In the genomic region with DNA sequence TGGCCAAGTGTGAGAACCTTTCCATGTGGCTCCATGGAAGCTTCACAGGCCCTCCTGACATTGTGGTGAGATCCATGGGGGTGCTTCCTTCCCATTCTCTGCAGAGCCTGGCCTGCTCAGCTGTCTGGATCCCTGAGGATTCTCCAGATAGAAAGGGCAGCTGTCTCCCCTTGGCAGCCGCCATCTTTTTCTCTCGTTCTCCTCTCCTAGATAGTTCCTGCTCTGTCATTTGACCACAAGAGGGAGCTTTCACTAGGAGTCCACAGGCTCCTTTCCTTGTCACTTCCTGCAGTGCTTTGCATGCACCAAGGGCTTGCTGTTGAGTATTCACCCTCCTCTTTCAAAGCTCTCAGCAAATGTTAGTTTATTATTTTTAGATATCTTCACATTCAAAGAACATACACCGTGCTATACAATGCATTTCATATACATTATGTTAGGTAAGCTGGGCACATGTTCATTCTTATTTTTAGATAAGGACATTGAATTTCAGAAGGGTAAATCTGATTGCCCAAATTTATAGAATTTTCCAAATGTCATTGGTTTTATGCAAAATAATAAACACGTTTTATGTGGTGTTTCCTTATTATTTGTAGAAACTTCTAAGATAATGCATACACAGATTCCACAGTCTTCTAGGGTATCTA, we compare ENCODE assay signal across 8 cellular contexts.
A peak's percentile ranks its signal among the peaks of the same experiment; 100 is the strongest.
DNase-seq lines count a peak whose midpoint lies in the region; ATAC-seq, FAIRE-seq and TF ChIP-seq lines count a peak whose summit lies in the region.

No MANE protein-coding gene starts in this region.

- ATAC-seq in A549 (peak; percentile 97 to 99), GM12878 (peak; percentile 82), GM18858 (IDR thresholded peaks at IDR 0.05; ENCODE audit: unreplicated experiment) (no peak)

- peak; percentile 49 for TF ChIP-seq CTCF in A549 (IDR thresholded peaks at IDR 0.05)
- no peak for TF ChIP-seq CTCF in GM10248 (IDR thresholded peaks at IDR 0.05; ENCODE audit: control extremely low read depth, extremely low read depth, low read depth, missing control alignments)
- peak; percentile 19 to 56 (median 41); a peak in 4 of 6 replicates for TF ChIP-seq CTCF in GM12878 (IDR thresholded peaks at IDR 0.05 in 2 of 3, conservative IDR thresholded peaks at IDR 0.05 in 1 of 3; ENCODE audit: control insufficient read depth in 2 of 3, extremely low read depth in 1 of 3, insufficient read depth in 1 of 3, low read depth in 3 of 3, low read length in 3 of 3)
- peak in 4 of 7 experiments; percentile 16 to 32 (median 28) for TF ChIP-seq CTCF in stomach (IDR thresholded peaks at IDR 0.05)

- in situ Hi-C loops in GM12878 (cut with MboI), result no loop called here

- H3K4me2 ChIP-seq in A549 (no peak overlapping the region), GM12878 (ENCODE audit: control insufficient read depth, insufficient read depth) (no peak overlapping the region)

- no peaks in the 10 kb centered on the region for H4K20me1 ChIP-seq in GM12878 (ENCODE audit: control insufficient read depth, insufficient read depth)

- H3K27ac ChIP-seq in A549 (peak overlapping the region in 1 of 2 experiments; percentile 68; a peak in 2 of 6 replicates), GM12878 (ENCODE audit: control insufficient read depth, insufficient read depth) (no peak overlapping the region), stomach (no peak overlapping the region)

- H3K36me3 ChIP-seq in GM12878 (ENCODE audit: control insufficient read depth in 2 of 2, insufficient read depth in 2 of 2, low read length in 1 of 2), result no peaks in the 10 kb centered on the region
- H3K36me3 ChIP-seq in stomach, result peaks cover 3 to 24% (median 16%) of the 10 kb centered on the region in 4 donors

- H3K9me3 ChIP-seq in A549 (no peaks in the 10 kb centered on the region), GM12878 (replicated peaks; ENCODE audit: control insufficient read depth, insufficient read depth, low read length) (no peaks in the 10 kb centered on the region), stomach (no peaks in the 10 kb centered on the region)

- POLR2A ChIA-PET in A549 (lab: Yijun Ruan, JAX) (no interaction called here), GM10248 (lab: Yijun Ruan, JAX) (no interaction called here), GM12878 (lab: Charles Lee) (no interaction called here)

- no peaks in the 10 kb centered on the region for H3K27me3 ChIP-seq in GM12878 (replicated peaks in 1 of 2; ENCODE audit: control insufficient read depth in 2 of 2, insufficient read depth in 2 of 2, low read length in 1 of 2)
- no peaks in the 10 kb centered on the region for H3K27me3 ChIP-seq in stomach

- DNase-seq in A549 (ENCODE audit: low read depth in 1 of 2, low spot score in 1 of 2), result peak; percentile 50 to 76
- DNase-seq in GM10248 (ENCODE audit: extremely low spot score), result peak; percentile 22
- DNase-seq in HuH-7.5 (ENCODE audit: low spot score), result peak; percentile 12
- DNase-seq in NOMO-1 treated with DMSO at 0.1 percent for 48 hours (lab: John Stamatoyannopoulos, UW; ENCODE audit: unreplicated experiment), result peak; percentile 68
- DNase-seq in GM12878 (ENCODE audit: low read depth, low spot score), result peak; percentile 11
- DNase-seq in stomach, result no peak

- CTCF ChIA-PET in A549 (lab: Yijun Ruan, JAX) (interaction anchor here (0.8 to 2.2 kb wide), 8 partner anchors 10 to 308 kb away, joined by 3 to 11 read pairs (median 3); a partner anchor contains a TSS), GM10248 (lab: Yijun Ruan, JAX) (interaction anchor here (0.8 to 4.1 kb wide), 8 partner anchors 13 to 278 kb away, joined by 3 to 28 read pairs (median 4); no protein-coding TSS in a partner anchor), GM12878 (lab: Yijun Ruan, JAX) (interaction anchor here (0.6 to 4.7 kb wide), 16 partner anchors 11 to 254 kb away, joined by 3 to 26 read pairs (median 4); no protein-coding TSS in a partner anchor)

- no peak overlapping the region for H3K9ac ChIP-seq in GM12878 (ENCODE audit: control insufficient read depth, insufficient read depth, low read length)

- TF ChIP-seq EP300 in A549 (IDR thresholded peaks at IDR 0.05), result no peak
- no peak for TF ChIP-seq EP300 in GM12878 (IDR thresholded peaks at IDR 0.05; ENCODE audit: borderline replicate concordance in 1 of 2, control insufficient read depth in 1 of 2, low read depth in 2 of 2, low read length in 2 of 2)
- TF ChIP-seq EP300 in stomach (IDR thresholded peaks at IDR 0.05), result no peak

- BruUV-seq in GM12878 (replicated peaks; lab: Mats Ljungman, UMichigan), result no TSS peak

- RAD21 ChIA-PET in GM12878 (lab: Charles Lee; ENCODE audit: unreplicated experiment), result interaction anchor here (0.9 to 3.7 kb wide), 2 partner anchors 245 to 255 kb away, joined by 3 to 12 read pairs; no protein-coding TSS in a partner anchor

- H2AFZ ChIP-seq in GM12878 (ENCODE audit: control insufficient read depth, low read depth, low read length), result peak overlapping the region; percentile 81

- 7% methylated on average over 4 of the region's 4 CpGs for WGBS in A549 (ENCODE audit: missing lambda C conversion rate)
- 55% methylated on average over 4 of the region's 4 CpGs for WGBS in GM12878 (ENCODE audit: insufficient coverage, insufficient replicate concordance, low lambda C conversion rate, missing lambda C conversion rate)
- 70 to 77% (median 76%) methylated on average over 4 of the region's 4 CpGs for WGBS in stomach, 5 donors

- no peaks in the 10 kb centered on the region for H3K79me2 ChIP-seq in GM12878 (ENCODE audit: control insufficient read depth, insufficient read depth, low read length)

- no peaks in the 10 kb centered on the region for H3K4me1 ChIP-seq in A549
- peaks cover 3% of the 10 kb centered on the region; the same call in 1 of the 2 replicates for H3K4me1 ChIP-seq in GM12878 (ENCODE audit: control insufficient read depth, insufficient read depth, low read length)
- peaks cover 0 to 24% (median 5%) of the 10 kb centered on the region in 4 donors for H3K4me1 ChIP-seq in stomach

- FAIRE-seq in A549 (lab: Jason Lieb, UNC) (no peak), GM12878 (lab: Jason Lieb, UNC) (no peak), islet of Langerhans (lab: Jason Lieb, UNC) (peak; percentile 43)

- TF ChIP-seq POLR2A in A549 (IDR thresholded peaks at IDR 0.05; ENCODE audit: low read length), result no peak
- no peak for TF ChIP-seq POLR2A in GM12878 (IDR thresholded peaks at IDR 0.05; ENCODE audit: low read depth, low read length)
- no peak for TF ChIP-seq POLR2A in stomach (IDR thresholded peaks at IDR 0.05)

- SMC1A ChIA-PET in GM12878 (lab: Charles Lee; ENCODE audit: uncharacterized antibody, unreplicated experiment), result interaction anchor here (0.7 to 2.8 kb wide), 5 partner anchors 8 to 255 kb away, joined by 3 to 12 read pairs (median 4); a partner anchor contains a TSS

- peak in 1 of 2 experiments; percentile 38; a peak in 2 of 5 replicates for TF ChIP-seq RAD21 in A549 (conservative IDR thresholded peaks at IDR 0.05 in 1 of 2, IDR thresholded peaks at IDR 0.05 in 1 of 2)
- TF ChIP-seq RAD21 in GM12878 (IDR thresholded peaks at IDR 0.05; ENCODE audit: insufficient read depth, low read depth, low read length), result peak; percentile 41; the same call in 1 of the 2 replicates

- H3K4me3 ChIP-seq in A549 (no peak overlapping the region), GM12878 (no peak overlapping the region), stomach (no peak overlapping the region)

- intact Hi-C loops in GM12878 (cut with micrococcal nuclease; ENCODE audit: unreplicated experiment) (no loop called here), stomach (cut with DNase I; ENCODE audit: low total_unique reads) (no loop called here)

TF ChIP-seq in A549, 52 proteins besides CTCF, POLR2A, EP300 and RAD21:
- TF ChIP-seq MYC (IDR thresholded peaks at IDR 0.05; ENCODE audit: borderline replicate concordance, low read length), result no peak
- peak; percentile 22; the same call in 1 of the 3 replicates for TF ChIP-seq SMC3 (IDR thresholded peaks at IDR 0.05)

TF ChIP-seq in GM12878, 131 proteins besides CTCF, POLR2A, EP300 and RAD21 (continues in another document):
- TF ChIP-seq GABPA (IDR thresholded peaks at IDR 0.05; ENCODE audit: low read depth), result no peak
- no peak for TF ChIP-seq TAF1 (IDR thresholded peaks at IDR 0.05; ENCODE audit: borderline replicate concordance, low read depth, low read length)
- no peak for TF ChIP-seq WRNIP1 (IDR thresholded peaks at IDR 0.05; ENCODE audit: borderline replicate concordance, low read depth, low read length)
- no peak for TF ChIP-seq FOXM1 (IDR thresholded peaks at IDR 0.05; ENCODE audit: low read depth, low read length)
- no peak for TF ChIP-seq PAX8 (IDR thresholded peaks at IDR 0.05)
- TF ChIP-seq SMC3 (IDR thresholded peaks at IDR 0.05; ENCODE audit: borderline replicate concordance, low read length), result peak; percentile 18; the same call in 1 of the 2 replicates
- no peak for TF ChIP-seq RAD51 (IDR thresholded peaks at IDR 0.05)
- no peak for TF ChIP-seq RUNX3 (IDR thresholded peaks at IDR 0.05; ENCODE audit: low read length)
- no peak for TF ChIP-seq KLF5 (IDR thresholded peaks at IDR 0.05; ENCODE audit: partially characterized antibody)
- no peak for TF ChIP-seq CHD4 (IDR thresholded peaks at IDR 0.05)
- TF ChIP-seq, protein P1, sequence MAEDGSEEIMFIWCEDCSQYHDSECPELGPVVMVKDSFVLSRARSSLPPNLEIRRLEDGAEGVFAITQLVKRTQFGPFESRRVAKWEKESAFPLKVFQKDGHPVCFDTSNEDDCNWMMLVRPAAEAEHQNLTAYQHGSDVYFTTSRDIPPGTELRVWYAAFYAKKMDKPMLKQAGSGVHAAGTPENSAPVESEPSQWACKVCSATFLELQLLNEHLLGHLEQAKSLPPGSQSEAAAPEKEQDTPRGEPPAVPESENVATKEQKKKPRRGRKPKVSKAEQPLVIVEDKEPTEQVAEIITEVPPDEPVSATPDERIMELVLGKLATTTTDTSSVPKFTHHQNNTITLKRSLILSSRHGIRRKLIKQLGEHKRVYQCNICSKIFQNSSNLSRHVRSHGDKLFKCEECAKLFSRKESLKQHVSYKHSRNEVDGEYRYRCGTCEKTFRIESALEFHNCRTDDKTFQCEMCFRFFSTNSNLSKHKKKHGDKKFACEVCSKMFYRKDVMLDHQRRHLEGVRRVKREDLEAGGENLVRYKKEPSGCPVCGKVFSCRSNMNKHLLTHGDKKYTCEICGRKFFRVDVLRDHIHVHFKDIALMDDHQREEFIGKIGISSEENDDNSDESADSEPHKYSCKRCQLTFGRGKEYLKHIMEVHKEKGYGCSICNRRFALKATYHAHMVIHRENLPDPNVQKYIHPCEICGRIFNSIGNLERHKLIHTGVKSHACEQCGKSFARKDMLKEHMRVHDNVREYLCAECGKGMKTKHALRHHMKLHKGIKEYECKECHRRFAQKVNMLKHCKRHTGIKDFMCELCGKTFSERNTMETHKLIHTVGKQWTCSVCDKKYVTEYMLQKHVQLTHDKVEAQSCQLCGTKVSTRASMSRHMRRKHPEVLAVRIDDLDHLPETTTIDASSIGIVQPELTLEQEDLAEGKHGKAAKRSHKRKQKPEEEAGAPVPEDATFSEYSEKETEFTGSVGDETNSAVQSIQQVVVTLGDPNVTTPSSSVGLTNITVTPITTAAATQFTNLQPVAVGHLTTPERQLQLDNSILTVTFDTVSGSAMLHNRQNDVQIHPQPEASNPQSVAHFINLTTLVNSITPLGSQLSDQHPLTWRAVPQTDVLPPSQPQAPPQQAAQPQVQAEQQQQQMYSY (CRISPR knock-in tag; IDR thresholded peaks at IDR 0.05), result no peak
